Comparison of ENCODE assay signal across 8 cellular contexts in the genomic region with DNA sequence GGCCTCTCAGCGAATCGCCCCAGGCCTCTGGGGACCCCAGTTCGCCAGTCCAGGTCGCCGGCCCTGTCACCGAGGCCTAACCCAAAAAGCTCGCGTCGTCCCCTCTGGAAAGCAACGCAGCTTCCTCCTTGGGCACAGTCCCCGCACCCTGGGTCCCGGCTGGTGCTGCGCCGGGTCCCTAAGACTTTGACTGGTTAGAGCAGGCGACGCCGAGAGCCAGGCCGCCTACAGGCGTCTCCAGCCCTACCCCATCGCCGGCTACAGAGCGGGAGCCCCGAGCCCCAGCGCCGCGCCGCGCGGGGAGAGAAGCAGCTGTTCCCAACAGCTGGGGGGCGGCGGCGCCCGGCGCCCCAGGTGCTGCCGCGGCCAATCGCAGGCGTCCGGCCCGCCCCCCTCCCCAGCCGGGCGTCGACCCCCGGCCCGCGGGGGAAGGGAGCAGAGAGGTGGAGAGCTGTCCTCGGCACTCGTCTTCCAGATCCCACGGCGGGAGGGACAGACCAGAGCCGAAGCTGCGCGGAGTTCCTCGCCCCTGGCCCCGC. TPM values are rescaled to one million over a fixed set of nuclear protein-coding genes. Genes with fewer than 3 reads are reported as not detected.
DNase-seq lines count a peak whose midpoint lies in the region; ATAC-seq and TF ChIP-seq lines count a peak whose summit lies in the region.

No MANE protein-coding gene starts in this region.

- H3K36me3 Mint-ChIP-seq in naive thymus-derived CD4-positive, alpha-beta T cell: peaks cover 0 to 3% (median 0%) of the 10 kb centered on the region in 5 donors
- no peaks in the 10 kb centered on the region for H3K36me3 Mint-ChIP-seq in activated CD4-positive, alpha-beta T cell treated with anti-CD3 and anti-CD28 coated beads, Interleukin-2, amount 10 ng/mL, durations not matched to agents 7 days and 5 days (ENCODE audit: low read depth)

- H3K4me3 Mint-ChIP-seq in naive thymus-derived CD4-positive, alpha-beta T cell: peak overlapping the region in 6 of 10 donors; percentile 41 to 87 (median 79)
- no peak overlapping the region for H3K4me3 Mint-ChIP-seq in activated CD4-positive, alpha-beta T cell treated with anti-CD3 and anti-CD28 coated beads, Interleukin-2, amount 10 ng/mL, durations not matched to agents 7 days and 5 days

- POLR2A ChIA-PET in naive thymus-derived CD4-positive, alpha-beta T cell (lab: Charles Lee): no interaction called here
- POLR2A ChIA-PET in activated CD4-positive, alpha-beta T cell treated with anti-CD3 and anti-CD28 coated beads, Interleukin-2, amount 10 ng/mL, durations not matched to agents 7 days and 5 days (lab: Charles Lee): no interaction called here

- H3K27ac Mint-ChIP-seq in naive thymus-derived CD4-positive, alpha-beta T cell: no peak overlapping the region
- no peak overlapping the region for H3K27ac Mint-ChIP-seq in activated CD4-positive, alpha-beta T cell treated with anti-CD3 and anti-CD28 coated beads, Interleukin-2, amount 10 ng/mL, durations not matched to agents 7 days and 5 days

- no peak for TF ChIP-seq POLR2A in Peyer's patch (IDR thresholded peaks at IDR 0.05)

- H3K36me3 ChIP-seq in Peyer's patch: no peaks in the 10 kb centered on the region
- no peaks in the 10 kb centered on the region for H3K36me3 ChIP-seq in naive thymus-derived CD4-positive, alpha-beta T cell (ENCODE audit: control insufficient read depth in 2 of 3, insufficient read depth in 3 of 3, low read length in 3 of 3)

- DNase-seq in AG08395 (ENCODE audit: low spot score) (peak; percentile 43), Peyer's patch (peak in 2 of 3 donors; percentile 47 to 55), fibroblast of gingiva (ENCODE audit: low read depth) (peak; percentile 30), NCI-H345 (lab: John Stamatoyannopoulos, UW) (no peak)
- DNase-seq in naive thymus-derived CD4-positive, alpha-beta T cell: peak in 1 of 9 donors; percentile 1
- no peak for DNase-seq in activated CD4-positive, alpha-beta T cell treated with anti-CD3 and anti-CD28 coated beads, Interleukin-2, amount 10 ng/mL, durations not matched to agents 7 days and 5 days

- peak in 1 of 6 experiments; percentile 10 for TF ChIP-seq CTCF in Peyer's patch (IDR thresholded peaks at IDR 0.05)

- peaks cover 58 to 79% (median 77%) of the 10 kb centered on the region in 5 donors for H3K27me3 Mint-ChIP-seq in naive thymus-derived CD4-positive, alpha-beta T cell
- peaks cover 60% of the 10 kb centered on the region for H3K27me3 Mint-ChIP-seq in activated CD4-positive, alpha-beta T cell treated with anti-CD3 and anti-CD28 coated beads, Interleukin-2, amount 10 ng/mL, durations not matched to agents 7 days and 5 days

- H3K4me1 ChIP-seq in Peyer's patch: peaks cover 0 to 8% (median 0%) of the 10 kb centered on the region in 4 donors
- H3K4me1 ChIP-seq in naive thymus-derived CD4-positive, alpha-beta T cell (ENCODE audit: control insufficient read depth in 2 of 2, insufficient read depth in 2 of 2, low read length in 2 of 2): no peaks in the 10 kb centered on the region

- H3K4me3 ChIP-seq in Peyer's patch: peak overlapping the region; percentile 35 to 65 (median 47)
- no peak overlapping the region for H3K4me3 ChIP-seq in naive thymus-derived CD4-positive, alpha-beta T cell (ENCODE audit: low read length)

- intact Hi-C loops in naive thymus-derived CD4-positive, alpha-beta T cell (cut with micrococcal nuclease): loop anchor here (1.0 to 5.0 kb wide), 2 partner anchors 302 to 304 kb away; no protein-coding TSS in a partner anchor

- peaks cover 6 to 22% (median 14%) of the 10 kb centered on the region in 7 donors for H3K4me1 Mint-ChIP-seq in naive thymus-derived CD4-positive, alpha-beta T cell
- peaks cover 13% of the 10 kb centered on the region for H3K4me1 Mint-ChIP-seq in activated CD4-positive, alpha-beta T cell treated with anti-CD3 and anti-CD28 coated beads, Interleukin-2, amount 10 ng/mL, durations not matched to agents 7 days and 5 days

- H3K9me3 ChIP-seq in Peyer's patch: no peaks in the 10 kb centered on the region
- no peaks in the 10 kb centered on the region for H3K9me3 ChIP-seq in naive thymus-derived CD4-positive, alpha-beta T cell (ENCODE audit: control insufficient read depth in 2 of 3, low read length in 3 of 3)

- peaks cover 0 to 10% of the 10 kb centered on the region in 2 donors for H3K27me3 ChIP-seq in Peyer's patch
- H3K27me3 ChIP-seq in naive thymus-derived CD4-positive, alpha-beta T cell (ENCODE audit: control insufficient read depth in 2 of 2, insufficient read depth in 2 of 2, low read length in 2 of 2): peaks cover 0 to 10% of the 10 kb centered on the region in 2 donors

- ATAC-seq in naive thymus-derived CD4-positive, alpha-beta T cell: no peak
- ATAC-seq in GM19452 (IDR thresholded peaks at IDR 0.05; ENCODE audit: unreplicated experiment): no peak
- ATAC-seq in GM18517 (IDR thresholded peaks at IDR 0.05; ENCODE audit: unreplicated experiment): no peak

- CTCF ChIA-PET in naive thymus-derived CD4-positive, alpha-beta T cell (lab: Charles Lee): no interaction called here
- CTCF ChIA-PET in activated CD4-positive, alpha-beta T cell treated with anti-CD3 and anti-CD28 coated beads, Interleukin-2, amount 10 ng/mL, durations not matched to agents 7 days and 5 days (lab: Charles Lee): no interaction called here

- peaks cover 0 to 7% (median 0%) of the 10 kb centered on the region in 11 donors for H3K9me3 Mint-ChIP-seq in naive thymus-derived CD4-positive, alpha-beta T cell
- H3K9me3 Mint-ChIP-seq in activated CD4-positive, alpha-beta T cell treated with anti-CD3 and anti-CD28 coated beads, Interleukin-2, amount 10 ng/mL, durations not matched to agents 7 days and 5 days: no peaks in the 10 kb centered on the region

- H3K27ac ChIP-seq in Peyer's patch: peak overlapping the region in 3 of 4 donors; percentile 55 to 83 (median 66)
- no peak overlapping the region for H3K27ac ChIP-seq in naive thymus-derived CD4-positive, alpha-beta T cell (ENCODE audit: low read depth, low read length)

RNA-seq across cellular contexts. Expression of a gene that starts 0.5 kb away (rescaled TPM):
- 1 to 10 TPM in 3 of 4 donors, under 1 TPM in 1; 0.88 to 5.0 (median 1.8) TPM for total RNA-seq in Peyer's patch
- not detected for total RNA-seq in naive thymus-derived CD4-positive, alpha-beta T cell
- polyA plus RNA-seq in naive thymus-derived CD4-positive, alpha-beta T cell: not detected
- not detected for total RNA-seq in activated CD4-positive, alpha-beta T cell treated with anti-CD3 and anti-CD28 coated beads, Interleukin-2, amount 10 ng/mL, durations not matched to agents 7 days and 5 days

Comparison
In these comparisons a context has a peak if more than half of its experiments do, and no peak if none do; other contexts are left out.
1. DNase-seq: peak in AG08395 (single experiment), Peyer's patch (2 of 3) and fibroblast of gingiva (single experiment); none in activated CD4-positive, alpha-beta T cell treated with anti-CD3 and anti-CD28 coated beads, Interleukin-2, amount 10 ng/mL, durations not matched to agents 7 days and 5 days (single experiment) and NCI-H345 (single experiment).